In the genomic region with DNA sequence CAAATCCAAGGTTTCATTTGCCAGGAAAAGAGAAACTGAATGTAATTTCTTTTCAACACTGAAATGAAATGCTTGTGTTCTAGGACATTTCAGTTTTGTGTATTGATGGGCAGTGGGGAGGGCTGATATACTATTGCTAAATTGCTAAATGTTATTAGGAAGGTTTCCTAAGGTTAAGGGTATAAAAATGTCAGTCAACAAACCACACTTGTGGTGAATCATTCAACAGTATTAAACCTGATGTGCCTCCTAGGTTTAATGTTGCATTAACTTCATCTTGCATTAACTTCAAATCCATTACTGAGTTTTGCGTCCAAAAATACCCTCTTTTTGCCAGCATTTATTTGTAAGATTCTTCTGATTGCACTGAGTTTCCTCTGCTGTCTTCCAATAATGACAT, we compare ENCODE assay signal across 32 cellular contexts.
"Had no signal": no experiment of that assay in that cellular context is flagged by ENCODE, and none has a peak within 500 bp of the region (broad histone marks: within the 10 kb centered on the region; RNA-seq: fewer than 3 reads in every experiment).

No MANE protein-coding gene starts in this region.

- DNase-seq: Karpas-422, Kasumi-1, MG63, MM.1S, MV-4-11, NCI-H1048, NCI-H1092, NCI-H1092 treated with DMSO at 0.1 percent for 48 hours, NCI-H1105, NCI-H1105 treated with DMSO at 0.1 percent for 48 hours, NCI-H1417 treated with DMSO at 0.1 percent for 48 hours, NCI-H146, NCI-H1694, NCI-H1694 treated with DMSO at 0.1 percent for 48 hours, NCI-H187, NCI-H187 treated with DMSO at 0.1 percent for 48 hours, NCI-H1930, NCI-H2029, NCI-H2029 treated with DMSO at 0.1 percent for 48 hours, NCI-H2081, NCI-H2081 treated with DMSO at 0.1 percent for 48 hours, NCI-H2107, NCI-H2171, NCI-H2171 treated with DMSO at 0.1 percent for 48 hours, NCI-H2227 treated with DMSO at 0.1 percent for 48 hours, NCI-H226, NCI-H345, NCI-H446, NCI-H446 treated with DMSO at 0.1 percent for 48 hours, NCI-H510A, NCI-H510A treated with DMSO at 0.1 percent for 48 hours, NCI-H524 had no signal

- H3K36me3 ChIP-seq: MG63 had no signal

- H3K4me3 ChIP-seq: MG63 had no signal

- H3K9me3 ChIP-seq: MG63 had no signal

- H3K27me3 ChIP-seq: MG63 had no signal
